In the genomic region with DNA sequence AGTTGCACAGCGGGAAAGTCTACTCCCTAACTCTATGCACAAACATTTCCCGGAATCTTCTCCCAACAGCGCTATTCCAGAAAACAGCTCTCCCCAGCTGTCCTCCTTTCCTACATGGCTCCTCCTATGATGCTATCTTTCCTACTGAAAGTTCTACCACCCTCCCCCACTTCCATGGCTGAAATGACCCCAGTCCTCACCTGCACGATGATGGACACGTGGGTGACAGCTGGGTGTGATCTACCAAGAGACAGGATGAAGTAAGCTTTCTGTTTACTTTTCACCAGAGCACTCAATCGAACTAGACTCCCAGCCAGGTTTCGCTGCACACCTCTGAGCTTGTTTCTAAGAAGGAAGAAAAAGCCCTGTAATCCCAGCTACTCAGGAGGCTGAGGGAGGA, we compare ENCODE assay signal across 23 cellular contexts. TPM values are rescaled to one million over a fixed set of nuclear protein-coding genes. Genes with fewer than 3 reads are reported as not detected.
DNase-seq lines count a peak whose midpoint lies in the region; ATAC-seq and TF ChIP-seq lines count a peak whose summit lies in the region.
"Had no signal": no experiment of that assay in that cellular context is flagged by ENCODE, and none has a peak within 500 bp of the region (broad histone marks: within the 10 kb centered on the region; RNA-seq: fewer than 3 reads in every experiment).

No MANE protein-coding gene starts in this region.

- H3K9me3 Mint-ChIP-seq in neural crest cell: no peaks in the 10 kb centered on the region
- H3K9me3 Mint-ChIP-seq in endothelial cell (ENCODE audit: unreplicated experiment): no peaks in the 10 kb centered on the region
- H3K9me3 Mint-ChIP-seq: activated B cell treated with CpG ODN at 0.5 μM for 24 hours; CD4-positive, CD25-positive, alpha-beta regulatory T cell; central memory CD8-positive, alpha-beta T cell; nephron had no signal

- H3K27ac Mint-ChIP-seq in neural crest cell (ENCODE audit: unreplicated experiment) (peak overlapping the region; percentile 82), endothelial cell (ENCODE audit: unreplicated experiment) (no peak overlapping the region)
- H3K27ac Mint-ChIP-seq: activated B cell treated with CpG ODN at 0.5 μM for 24 hours had no signal

- H3K36me3 Mint-ChIP-seq in neural crest cell (ENCODE audit: low read depth): peaks cover 12% of the 10 kb centered on the region
- H3K36me3 Mint-ChIP-seq in endothelial cell (ENCODE audit: low read depth, unreplicated experiment): peaks cover 41% of the 10 kb centered on the region

- H3K27ac ChIP-seq in RWPE1: no peak overlapping the region
- H3K27ac ChIP-seq: lower lobe of right lung, ovary, testis had no signal

- POLR2A ChIA-PET in RWPE1 (lab: Yijun Ruan, JAX; ENCODE audit: low non-redundant PET): interaction anchor here (0.6 kb wide), 1 partner anchor 10 kb away, joined by 3 read pairs; a partner anchor contains a TSS

- TF ChIP-seq CTCF in neural crest cell (conservative IDR thresholded peaks at IDR 0.05) (no peak), endothelial cell (IDR thresholded peaks at IDR 0.05; ENCODE audit: unreplicated experiment) (no peak), RWPE1 (conservative IDR thresholded peaks at IDR 0.05; ENCODE audit: low read depth) (no peak)

- no peak for ATAC-seq in HG03342 (IDR thresholded peaks at IDR 0.05; ENCODE audit: unreplicated experiment)
- ATAC-seq: lower lobe of right lung had no signal

- no peaks in the 10 kb centered on the region for H3K4me1 Mint-ChIP-seq in neural crest cell
- no peaks in the 10 kb centered on the region for H3K4me1 Mint-ChIP-seq in endothelial cell (ENCODE audit: unreplicated experiment)

- CTCF ChIA-PET in RWPE1 (lab: Yijun Ruan, JAX): interaction anchor here (0.6 to 0.7 kb wide), 2 partner anchors 51 to 144 kb away, joined by 4 to 5 read pairs; no protein-coding TSS in a partner anchor

- H3K27me3 Mint-ChIP-seq in neural crest cell (ENCODE audit: low read depth) (no peaks in the 10 kb centered on the region), endothelial cell (ENCODE audit: unreplicated experiment) (no peaks in the 10 kb centered on the region)
- H3K27me3 Mint-ChIP-seq: activated B cell treated with CpG ODN at 0.5 μM for 24 hours; activated naive CD8-positive, alpha-beta T cell; CD4-positive, CD25-positive, alpha-beta regulatory T cell; central memory CD8-positive, alpha-beta T cell had no signal

- H3K4me3 Mint-ChIP-seq in neural crest cell (no peak overlapping the region), endothelial cell (ENCODE audit: unreplicated experiment) (no peak overlapping the region)
- H3K4me3 Mint-ChIP-seq: activated B cell treated with CpG ODN at 0.5 μM for 24 hours; activated naive CD8-positive, alpha-beta T cell; central memory CD8-positive, alpha-beta T cell; nephron had no signal

- DNase-seq in COLO668 (lab: John Stamatoyannopoulos, UW; ENCODE audit: unreplicated experiment): peak; percentile 67
- peak; percentile 99 for DNase-seq in DMS53 (lab: John Stamatoyannopoulos, UW)
- peak; percentile 81 to 89 for DNase-seq in SHP77 (lab: John Stamatoyannopoulos, UW)
- no peak for DNase-seq in neural crest cell (ENCODE audit: low read depth, low spot score)
- DNase-seq in endothelial cell (ENCODE audit: low spot score): no peak
- no peak for DNase-seq in RWPE1 (ENCODE audit: low spot score)
- DNase-seq: activated B cell treated with CpG ODN at 0.5 μM for 24 hours; CD4-positive, CD25-positive, alpha-beta regulatory T cell; dermis blood vessel endothelial cell; lower lobe of right lung; MV-4-11; NCI-H2081; NCI-H524 treated with DMSO at 0.1 percent for 48 hours; ovary; right cardiac atrium; stimulated activated CD4-positive, alpha-beta T cell treated with anti-CD3 and anti-CD28 coated beads, Interleukin-4, amount 100 ng/mL, for 1 hour; stimulated activated naive CD4-positive, alpha-beta T cell; T-helper 9 cell; testis had no signal

RNA-seq across cellular contexts. Expression of a gene that starts 10.7 kb away (rescaled TPM):
- total RNA-seq in neural crest cell (39.7 and 44.8 TPM in 2 replicates), endothelial cell (ENCODE audit: unreplicated experiment) (41.3 TPM)

RNA-seq across cellular contexts. Expression of a gene that starts 11.9 kb away (rescaled TPM):
- total RNA-seq in neural crest cell (201 and 217 TPM in 2 replicates), endothelial cell (ENCODE audit: unreplicated experiment) (67.0 TPM)

RNA-seq across cellular contexts. Expression of a gene that starts 26.8 kb away (rescaled TPM):
- total RNA-seq in neural crest cell: 176 and 186 TPM in 2 replicates
- 21.4 TPM for total RNA-seq in endothelial cell (ENCODE audit: unreplicated experiment)

RNA-seq across cellular contexts. Expression of a gene that starts 47.2 kb away (rescaled TPM):
- 5.5 and 5.6 TPM in 2 replicates for total RNA-seq in neural crest cell
- 9.7 TPM for total RNA-seq in endothelial cell (ENCODE audit: unreplicated experiment)

RNA-seq across cellular contexts. Expression of a gene that starts 51.3 kb away (rescaled TPM):
- 48.5 and 51.0 TPM in 2 replicates for total RNA-seq in neural crest cell
- 22.0 TPM for total RNA-seq in endothelial cell (ENCODE audit: unreplicated experiment)

Comparison
In these comparisons a context has a peak if more than half of its experiments do, and no peak if none do; other contexts are left out.
1. DNase-seq: peak in COLO668 (single experiment), DMS53 (single experiment) and SHP77 (2 of 2); none in neural crest cell (single experiment), endothelial cell (single experiment) and RWPE1 (single experiment).